Comparison of ENCODE assay signal across 1 cellular context in the genomic region with DNA sequence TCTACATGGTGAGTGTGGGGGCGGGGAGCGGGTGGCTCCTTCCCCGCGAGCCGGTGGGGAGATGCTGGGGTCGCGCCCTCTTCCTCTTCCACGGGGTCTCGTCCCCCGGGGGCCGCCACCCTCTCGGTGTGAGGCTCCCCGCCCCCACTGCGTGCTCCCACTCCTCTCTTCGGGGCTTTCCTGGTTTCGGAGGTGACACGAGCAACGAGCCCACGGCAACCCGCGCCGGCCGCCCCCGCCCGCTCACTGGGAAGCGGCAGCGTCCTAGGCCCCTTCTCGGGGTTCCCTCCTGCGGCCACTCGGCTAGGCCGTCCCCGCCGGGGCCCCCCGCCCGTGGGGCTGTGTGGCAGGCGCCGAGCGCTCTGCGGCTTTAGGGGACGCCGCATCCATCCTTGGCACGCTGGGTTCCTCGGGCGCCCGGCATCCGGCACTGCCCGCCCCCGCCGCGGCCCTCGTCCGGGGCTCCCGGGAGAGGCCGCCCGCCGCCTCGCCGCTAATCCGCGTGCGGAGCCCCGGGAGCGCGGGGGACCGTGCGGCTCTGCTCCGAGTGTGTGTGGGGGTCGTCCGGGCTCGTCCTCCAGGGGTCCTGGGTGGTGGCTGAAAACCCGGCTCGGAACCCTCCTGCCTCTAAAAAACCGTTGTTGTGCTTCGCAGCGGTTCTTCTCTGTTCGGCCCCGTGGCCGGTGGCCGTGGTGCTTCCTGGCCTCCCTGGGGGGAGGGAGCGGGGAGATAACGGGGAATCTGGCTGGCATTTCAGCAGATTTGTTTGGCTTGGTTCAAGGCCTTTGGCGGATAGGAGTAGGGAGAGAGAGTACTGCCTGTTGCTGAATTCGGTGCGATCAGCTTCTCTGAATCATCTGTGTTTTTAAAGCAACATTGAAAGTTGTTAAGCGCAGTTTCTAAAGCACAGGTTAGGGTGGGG.
A peak's percentile ranks its signal among the peaks of the same experiment; 100 is the strongest.
TF ChIP-seq lines count a peak whose summit lies in the region.

No MANE protein-coding gene starts in this region.

TF ChIP-seq in HepG2, 621 proteins besides CTCF, POLR2A, EP300 and RAD21 (continued from another document):
- TF ChIP-seq, protein P1, sequence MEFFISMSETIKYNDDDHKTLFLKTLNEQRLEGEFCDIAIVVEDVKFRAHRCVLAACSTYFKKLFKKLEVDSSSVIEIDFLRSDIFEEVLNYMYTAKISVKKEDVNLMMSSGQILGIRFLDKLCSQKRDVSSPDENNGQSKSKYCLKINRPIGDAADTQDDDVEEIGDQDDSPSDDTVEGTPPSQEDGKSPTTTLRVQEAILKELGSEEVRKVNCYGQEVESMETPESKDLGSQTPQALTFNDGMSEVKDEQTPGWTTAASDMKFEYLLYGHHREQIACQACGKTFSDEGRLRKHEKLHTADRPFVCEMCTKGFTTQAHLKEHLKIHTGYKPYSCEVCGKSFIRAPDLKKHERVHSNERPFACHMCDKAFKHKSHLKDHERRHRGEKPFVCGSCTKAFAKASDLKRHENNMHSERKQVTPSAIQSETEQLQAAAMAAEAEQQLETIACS (CRISPR knock-in tag; IDR thresholded peaks at IDR 0.05), result no peak
- TF ChIP-seq, protein P2, sequence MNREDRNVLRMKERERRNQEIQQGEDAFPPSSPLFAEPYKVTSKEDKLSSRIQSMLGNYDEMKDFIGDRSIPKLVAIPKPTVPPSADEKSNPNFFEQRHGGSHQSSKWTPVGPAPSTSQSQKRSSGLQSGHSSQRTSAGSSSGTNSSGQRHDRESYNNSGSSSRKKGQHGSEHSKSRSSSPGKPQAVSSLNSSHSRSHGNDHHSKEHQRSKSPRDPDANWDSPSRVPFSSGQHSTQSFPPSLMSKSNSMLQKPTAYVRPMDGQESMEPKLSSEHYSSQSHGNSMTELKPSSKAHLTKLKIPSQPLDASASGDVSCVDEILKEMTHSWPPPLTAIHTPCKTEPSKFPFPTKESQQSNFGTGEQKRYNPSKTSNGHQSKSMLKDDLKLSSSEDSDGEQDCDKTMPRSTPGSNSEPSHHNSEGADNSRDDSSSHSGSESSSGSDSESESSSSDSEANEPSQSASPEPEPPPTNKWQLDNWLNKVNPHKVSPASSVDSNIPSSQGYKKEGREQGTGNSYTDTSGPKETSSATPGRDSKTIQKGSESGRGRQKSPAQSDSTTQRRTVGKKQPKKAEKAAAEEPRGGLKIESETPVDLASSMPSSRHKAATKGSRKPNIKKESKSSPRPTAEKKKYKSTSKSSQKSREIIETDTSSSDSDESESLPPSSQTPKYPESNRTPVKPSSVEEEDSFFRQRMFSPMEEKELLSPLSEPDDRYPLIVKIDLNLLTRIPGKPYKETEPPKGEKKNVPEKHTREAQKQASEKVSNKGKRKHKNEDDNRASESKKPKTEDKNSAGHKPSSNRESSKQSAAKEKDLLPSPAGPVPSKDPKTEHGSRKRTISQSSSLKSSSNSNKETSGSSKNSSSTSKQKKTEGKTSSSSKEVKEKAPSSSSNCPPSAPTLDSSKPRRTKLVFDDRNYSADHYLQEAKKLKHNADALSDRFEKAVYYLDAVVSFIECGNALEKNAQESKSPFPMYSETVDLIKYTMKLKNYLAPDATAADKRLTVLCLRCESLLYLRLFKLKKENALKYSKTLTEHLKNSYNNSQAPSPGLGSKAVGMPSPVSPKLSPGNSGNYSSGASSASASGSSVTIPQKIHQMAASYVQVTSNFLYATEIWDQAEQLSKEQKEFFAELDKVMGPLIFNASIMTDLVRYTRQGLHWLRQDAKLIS (CRISPR knock-in tag; IDR thresholded peaks at IDR 0.05), result no peak
- no peak for TF ChIP-seq RELA (CRISPR knock-in tag; IDR thresholded peaks at IDR 0.05)
- peak; percentile 20 for TF ChIP-seq IKZF4 (CRISPR knock-in tag; IDR thresholded peaks at IDR 0.05; ENCODE audit: borderline replicate concordance, low read depth, not compliant biosample characterization)
- TF ChIP-seq ZNF382 (CRISPR knock-in tag; IDR thresholded peaks at IDR 0.05; ENCODE audit: borderline replicate concordance), result no peak
- no peak for TF ChIP-seq ATM (IDR thresholded peaks at IDR 0.05; ENCODE audit: borderline replicate concordance)
- TF ChIP-seq SP1 (IDR thresholded peaks at IDR 0.05), result no peak
- no peak for TF ChIP-seq SP1 (CRISPR knock-in tag; IDR thresholded peaks at IDR 0.05)
- TF ChIP-seq, protein P3, sequence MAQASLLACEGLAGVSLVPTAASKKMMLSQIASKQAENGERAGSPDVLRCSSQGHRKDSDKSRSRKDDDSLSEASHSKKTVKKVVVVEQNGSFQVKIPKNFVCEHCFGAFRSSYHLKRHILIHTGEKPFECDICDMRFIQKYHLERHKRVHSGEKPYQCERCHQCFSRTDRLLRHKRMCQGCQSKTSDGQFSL (CRISPR knock-in tag; IDR thresholded peaks at IDR 0.05), result no peak
- TF ChIP-seq, protein P4, sequence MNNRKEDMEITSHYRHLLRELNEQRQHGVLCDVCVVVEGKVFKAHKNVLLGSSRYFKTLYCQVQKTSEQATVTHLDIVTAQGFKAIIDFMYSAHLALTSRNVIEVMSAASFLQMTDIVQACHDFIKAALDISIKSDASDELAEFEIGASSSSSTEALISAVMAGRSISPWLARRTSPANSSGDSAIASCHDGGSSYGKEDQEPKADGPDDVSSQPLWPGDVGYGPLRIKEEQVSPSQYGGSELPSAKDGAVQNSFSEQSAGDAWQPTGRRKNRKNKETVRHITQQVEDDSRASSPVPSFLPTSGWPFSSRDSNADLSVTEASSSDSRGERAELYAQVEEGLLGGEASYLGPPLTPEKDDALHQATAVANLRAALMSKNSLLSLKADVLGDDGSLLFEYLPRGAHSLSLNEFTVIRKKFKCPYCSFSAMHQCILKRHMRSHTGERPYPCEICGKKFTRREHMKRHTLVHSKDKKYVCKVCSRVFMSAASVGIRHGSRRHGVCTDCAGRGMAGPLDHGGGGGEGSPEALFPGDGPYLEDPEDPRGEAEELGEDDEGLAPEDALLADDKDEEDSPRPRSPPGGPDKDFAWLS (CRISPR knock-in tag; IDR thresholded peaks at IDR 0.05; ENCODE audit: borderline replicate concordance), result no peak
- no peak for TF ChIP-seq CAMTA2 (CRISPR knock-in tag; IDR thresholded peaks at IDR 0.05; ENCODE audit: borderline replicate concordance)
- no peak for TF ChIP-seq PRPF4 (IDR thresholded peaks at IDR 0.05; ENCODE audit: low read depth, low read length, poor library complexity, severe bottlenecking)
- no peak for TF ChIP-seq MAF1 (CRISPR knock-in tag; IDR thresholded peaks at IDR 0.05; ENCODE audit: borderline replicate concordance)
- no peak for TF ChIP-seq NR2F6 (IDR thresholded peaks at IDR 0.05)
- no peak for TF ChIP-seq NR2F6 (CRISPR knock-in tag; IDR thresholded peaks at IDR 0.05)
- TF ChIP-seq TOPORS (CRISPR knock-in tag; IDR thresholded peaks at IDR 0.05), result no peak
- TF ChIP-seq ZNF777 (CRISPR knock-in tag; IDR thresholded peaks at IDR 0.05), result no peak; the same call in 1 of the 2 replicates
- TF ChIP-seq MXI1 (IDR thresholded peaks at IDR 0.05; ENCODE audit: borderline replicate concordance, low read depth, low read length), result no peak
- no peak for TF ChIP-seq ZNF552 (CRISPR knock-in tag; IDR thresholded peaks at IDR 0.05; ENCODE audit: borderline replicate concordance)
- no peak for TF ChIP-seq TOE1 (CRISPR knock-in tag; IDR thresholded peaks at IDR 0.05)
- peak; percentile 49; the same call in 1 of the 2 replicates for TF ChIP-seq ZGPAT (CRISPR knock-in tag; IDR thresholded peaks at IDR 0.05)
- TF ChIP-seq TAF1 (CRISPR knock-in tag; IDR thresholded peaks at IDR 0.05), result peak; percentile 37; the same call in 1 of the 2 replicates
- no peak; the same call in 1 of the 2 replicates for TF ChIP-seq THAP11 (CRISPR knock-in tag; IDR thresholded peaks at IDR 0.05)
- no peak for TF ChIP-seq CHCHD3 (CRISPR knock-in tag; IDR thresholded peaks at IDR 0.05)
- peak; percentile 25; the same call in 1 of the 2 replicates for TF ChIP-seq MYC (CRISPR knock-in tag; IDR thresholded peaks at IDR 0.05; ENCODE audit: borderline replicate concordance)
- TF ChIP-seq ZNF34 (CRISPR knock-in tag; IDR thresholded peaks at IDR 0.05; ENCODE audit: borderline replicate concordance), result no peak
- no peak for TF ChIP-seq ZNF451 (CRISPR knock-in tag; IDR thresholded peaks at IDR 0.05)
- TF ChIP-seq, protein P5, sequence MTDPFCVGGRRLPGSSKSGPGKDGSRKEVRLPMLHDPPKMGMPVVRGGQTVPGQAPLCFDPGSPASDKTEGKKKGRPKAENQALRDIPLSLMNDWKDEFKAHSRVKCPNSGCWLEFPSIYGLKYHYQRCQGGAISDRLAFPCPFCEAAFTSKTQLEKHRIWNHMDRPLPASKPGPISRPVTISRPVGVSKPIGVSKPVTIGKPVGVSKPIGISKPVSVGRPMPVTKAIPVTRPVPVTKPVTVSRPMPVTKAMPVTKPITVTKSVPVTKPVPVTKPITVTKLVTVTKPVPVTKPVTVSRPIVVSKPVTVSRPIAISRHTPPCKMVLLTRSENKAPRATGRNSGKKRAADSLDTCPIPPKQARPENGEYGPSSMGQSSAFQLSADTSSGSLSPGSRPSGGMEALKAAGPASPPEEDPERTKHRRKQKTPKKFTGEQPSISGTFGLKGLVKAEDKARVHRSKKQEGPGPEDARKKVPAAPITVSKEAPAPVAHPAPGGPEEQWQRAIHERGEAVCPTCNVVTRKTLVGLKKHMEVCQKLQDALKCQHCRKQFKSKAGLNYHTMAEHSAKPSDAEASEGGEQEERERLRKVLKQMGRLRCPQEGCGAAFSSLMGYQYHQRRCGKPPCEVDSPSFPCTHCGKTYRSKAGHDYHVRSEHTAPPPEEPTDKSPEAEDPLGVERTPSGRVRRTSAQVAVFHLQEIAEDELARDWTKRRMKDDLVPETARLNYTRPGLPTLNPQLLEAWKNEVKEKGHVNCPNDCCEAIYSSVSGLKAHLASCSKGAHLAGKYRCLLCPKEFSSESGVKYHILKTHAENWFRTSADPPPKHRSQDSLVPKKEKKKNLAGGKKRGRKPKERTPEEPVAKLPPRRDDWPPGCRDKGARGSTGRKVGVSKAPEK (CRISPR knock-in tag; IDR thresholded peaks at IDR 0.05; ENCODE audit: borderline replicate concordance), result no peak
